16 cellular contexts compared by ENCODE assay signal in genomic region chr19:58129284-58129683, GRCh38. TPM values are rescaled to one million over a fixed set of nuclear protein-coding genes. Genes with fewer than 3 reads are reported as not detected.
A peak's percentile ranks its signal among the peaks of the same experiment; 100 is the strongest.
DNase-seq lines count a peak whose midpoint lies in the region; ATAC-seq and TF ChIP-seq lines count a peak whose summit lies in the region.
"Had no signal": no experiment of that assay in that cellular context is flagged by ENCODE, and none has a peak within 500 bp of the region (broad histone marks: within the 10 kb centered on the region; RNA-seq: fewer than 3 reads in every experiment).

No MANE protein-coding gene starts in this region.

- POLR2A ChIA-PET in CD8-positive, alpha-beta T cell (lab: Charles Lee): no interaction called here

- H3K27ac ChIP-seq in CD8-positive, alpha-beta T cell (ENCODE audit: low read depth, low read length): no peak overlapping the region
- H3K27ac ChIP-seq in coronary artery (no peak overlapping the region), mesendoderm (ENCODE audit: low read depth, low read length) (no peak overlapping the region), subcutaneous abdominal adipose tissue (ENCODE audit: low read depth, low read length) (no peak overlapping the region), mesenchymal stem cell (ENCODE audit: low read length, poor library complexity, severe bottlenecking) (no peak overlapping the region)

- no peak overlapping the region for H3K9ac ChIP-seq in mesendoderm (ENCODE audit: low read length)
- H3K9ac ChIP-seq in subcutaneous abdominal adipose tissue (ENCODE audit: low read length in 5 of 5): no peak overlapping the region
- no peak overlapping the region for H3K9ac ChIP-seq in mesenchymal stem cell (ENCODE audit: low read length)

- H3K4me1 ChIP-seq in CD8-positive, alpha-beta T cell (ENCODE audit: insufficient read depth, low read length): no peaks in the 10 kb centered on the region
- H3K4me1 ChIP-seq in mesendoderm (ENCODE audit: control insufficient read depth, low read depth, low read length) (no peaks in the 10 kb centered on the region), subcutaneous abdominal adipose tissue (ENCODE audit: control insufficient read depth in 5 of 5, insufficient read depth in 5 of 5, low read length in 5 of 5) (no peaks in the 10 kb centered on the region), mesenchymal stem cell (ENCODE audit: control insufficient read depth, insufficient read depth, low read depth, low read length) (no peaks in the 10 kb centered on the region)
- H3K4me1 ChIP-seq: BE2C, Caco-2 had no signal

- H2BK5ac ChIP-seq in mesendoderm (ENCODE audit: low read length): no peak overlapping the region
- no peak overlapping the region for H2BK5ac ChIP-seq in mesenchymal stem cell (ENCODE audit: low read depth, low read length, poor library complexity, severe bottlenecking)

- H3K23ac ChIP-seq in mesendoderm (ENCODE audit: low read length): no peak overlapping the region
- H3K23ac ChIP-seq in mesenchymal stem cell (ENCODE audit: low read length in 2 of 2): no peak overlapping the region

- H3K56ac ChIP-seq in mesendoderm (ENCODE audit: low read length): no peak overlapping the region

- DNase-seq in CD8-positive, alpha-beta T cell: no peak
- DNase-seq in coronary artery (ENCODE audit: low spot score) (no peak), mesendoderm (no peak), mesenchymal stem cell (no peak), NCI-H526 treated with DMSO at 0.1 percent for 48 hours (lab: John Stamatoyannopoulos, UW) (no peak)
- DNase-seq in stimulated activated effector memory CD8-positive, alpha-beta T cell treated with anti-CD3 and anti-CD28 coated beads, Interleukin-12 subunit alpha, Interleukin-12 subunit beta, amount 100 ng/mL, for 72 hours (ENCODE audit: low spot score in 2 of 2): no peak
- DNase-seq: BE2C, Caco-2, DMS53, MG63, NCI-H1105 treated with DMSO at 0.1 percent for 48 hours, NCI-H1930, NCI-H2171, NCI-H510A treated with DMSO at 0.1 percent for 48 hours, SHP77 treated with DMSO at 0.1 percent for 48 hours had no signal

- no peak overlapping the region for H3K14ac ChIP-seq in mesenchymal stem cell (ENCODE audit: low read length in 2 of 2)

- no peak for TF ChIP-seq CTCF in CD8-positive, alpha-beta T cell (IDR thresholded peaks at IDR 0.05)
- no peak for TF ChIP-seq CTCF in coronary artery (IDR thresholded peaks at IDR 0.05)

- H2BK15ac ChIP-seq in mesendoderm (replicated peaks; ENCODE audit: low read depth) (no peak overlapping the region), mesenchymal stem cell (ENCODE audit: low read depth, poor library complexity, severe bottlenecking) (no peak overlapping the region)

- H3K79me2 ChIP-seq in mesendoderm (ENCODE audit: control insufficient read depth, insufficient read depth, low read length): no peaks in the 10 kb centered on the region

- WGBS in mesendoderm (ENCODE audit: extremely low coverage, insufficient coverage, low lambda C conversion rate): no CpG with 5 or more reads among the region's 3 CpGs
- WGBS in mesenchymal stem cell: no CpG with 5 or more reads among the region's 3 CpGs

- peaks cover 39% of the 10 kb centered on the region for H3K36me3 ChIP-seq in CD8-positive, alpha-beta T cell (ENCODE audit: insufficient read depth, low read length)
- peaks cover 12% of the 10 kb centered on the region for H3K36me3 ChIP-seq in mesendoderm (ENCODE audit: control insufficient read depth, insufficient read depth, low read length)
- peaks cover 40 to 71% (median 61%) of the 10 kb centered on the region in 5 donors for H3K36me3 ChIP-seq in subcutaneous abdominal adipose tissue (ENCODE audit: control insufficient read depth in 5 of 5, insufficient read depth in 5 of 5, low read length in 5 of 5)
- peaks cover 62 to 83% of the 10 kb centered on the region in 2 experiments for H3K36me3 ChIP-seq in mesenchymal stem cell (ENCODE audit: control insufficient read depth in 1 of 2, insufficient read depth in 2 of 2, low read depth in 1 of 2, low read length in 2 of 2)

- no peak overlapping the region for H4K8ac ChIP-seq in mesendoderm (ENCODE audit: low read depth, low read length)
- no peak overlapping the region for H4K8ac ChIP-seq in mesenchymal stem cell (ENCODE audit: low read length)

- no peak overlapping the region for H2AK5ac ChIP-seq in mesendoderm (ENCODE audit: low read length)
- no peak overlapping the region for H2AK5ac ChIP-seq in mesenchymal stem cell (ENCODE audit: low read length, severe bottlenecking)

- CTCF ChIA-PET in CD8-positive, alpha-beta T cell (lab: Charles Lee): interaction anchor here (0.6 kb wide), 1 partner anchor 905 kb away, joined by 4 read pairs; no protein-coding TSS in a partner anchor

- peaks cover 89% of the 10 kb centered on the region for H3K36me3 Mint-ChIP-seq in CD8-positive, alpha-beta T cell
- peaks cover 60% of the 10 kb centered on the region for H3K36me3 Mint-ChIP-seq in stimulated activated effector memory CD8-positive, alpha-beta T cell treated with anti-CD3 and anti-CD28 coated beads, Interleukin-12 subunit alpha, Interleukin-12 subunit beta, amount 100 ng/mL, for 72 hours

- no peak for ATAC-seq in CD8-positive, alpha-beta T cell
- ATAC-seq in stimulated activated effector memory CD8-positive, alpha-beta T cell treated with anti-CD3 and anti-CD28 coated beads, Interleukin-12 subunit alpha, Interleukin-12 subunit beta, amount 100 ng/mL, for 72 hours: no peak

- no peak overlapping the region for H3K27ac Mint-ChIP-seq in CD8-positive, alpha-beta T cell
- no peak overlapping the region for H3K27ac Mint-ChIP-seq in stimulated activated effector memory CD8-positive, alpha-beta T cell treated with anti-CD3 and anti-CD28 coated beads, Interleukin-12 subunit alpha, Interleukin-12 subunit beta, amount 100 ng/mL, for 72 hours

- no peak overlapping the region for H4K91ac ChIP-seq in mesenchymal stem cell (ENCODE audit: low read length)

- H3K9me3 ChIP-seq in CD8-positive, alpha-beta T cell (ENCODE audit: low read length): peaks cover 73% of the 10 kb centered on the region
- H3K9me3 ChIP-seq in subcutaneous abdominal adipose tissue (ENCODE audit: control insufficient read depth in 5 of 5, low read length in 5 of 5): peaks cover 77 to 99% (median 96%) of the 10 kb centered on the region in 5 donors
- H3K9me3 ChIP-seq in mesenchymal stem cell (ENCODE audit: control insufficient read depth, low read length): peaks cover 96% of the 10 kb centered on the region

- no peaks in the 10 kb centered on the region for H3K27me3 Mint-ChIP-seq in CD8-positive, alpha-beta T cell (ENCODE audit: low read depth)

- no peak overlapping the region for H2BK12ac ChIP-seq in mesenchymal stem cell (ENCODE audit: low read length in 2 of 2)

- H3K27me3 ChIP-seq in CD8-positive, alpha-beta T cell (ENCODE audit: insufficient read depth, low read length): no peaks in the 10 kb centered on the region
- no peaks in the 10 kb centered on the region for H3K27me3 ChIP-seq in mesendoderm (ENCODE audit: insufficient read depth, low read length, poor library complexity)
- H3K27me3 ChIP-seq in subcutaneous abdominal adipose tissue (ENCODE audit: control insufficient read depth in 5 of 5, insufficient read depth in 4 of 5, low read length in 5 of 5): no peaks in the 10 kb centered on the region
- H3K27me3 ChIP-seq in mesenchymal stem cell (ENCODE audit: control insufficient read depth in 1 of 2, insufficient read depth in 1 of 2, low read length in 2 of 2): no peaks in the 10 kb centered on the region
- H3K27me3 ChIP-seq: BE2C, MG63 had no signal

- H3K4me2 ChIP-seq in mesendoderm (ENCODE audit: low read length) (no peak overlapping the region), mesenchymal stem cell (ENCODE audit: low read length, poor library complexity, severe bottlenecking) (no peak overlapping the region)

- H2AFZ ChIP-seq in mesenchymal stem cell (ENCODE audit: low read depth, low read length): no peak overlapping the region

- H3K4me3 ChIP-seq in CD8-positive, alpha-beta T cell (ENCODE audit: low read depth, low read length): peak overlapping the region; percentile 16
- peak overlapping the region; percentile 51 for H3K4me3 ChIP-seq in coronary artery
- H3K4me3 ChIP-seq in mesendoderm (ENCODE audit: low read length): peak overlapping the region; percentile 0
- peak overlapping the region; percentile 48 to 72 (median 59) for H3K4me3 ChIP-seq in subcutaneous abdominal adipose tissue (ENCODE audit: low read depth in 1 of 5, low read length in 5 of 5)
- H3K4me3 ChIP-seq in mesenchymal stem cell (ENCODE audit: insufficient read depth in 1 of 2, low read depth in 1 of 2, low read length in 2 of 2): peak overlapping the region in 1 of 2 experiments; percentile 71
- H3K4me3 ChIP-seq: MG63 had no signal

- H3K4me3 Mint-ChIP-seq in CD8-positive, alpha-beta T cell: no peak overlapping the region
- no peak overlapping the region for H3K4me3 Mint-ChIP-seq in stimulated activated effector memory CD8-positive, alpha-beta T cell treated with anti-CD3 and anti-CD28 coated beads, Interleukin-12 subunit alpha, Interleukin-12 subunit beta, amount 100 ng/mL, for 72 hours

- no peaks in the 10 kb centered on the region for H3K79me1 ChIP-seq in mesendoderm (ENCODE audit: low read length)
- H3K79me1 ChIP-seq in mesenchymal stem cell (replicated peaks; ENCODE audit: low read length, poor library complexity, severe bottlenecking): peaks cover 8% of the 10 kb centered on the region

- H2BK120ac ChIP-seq in mesendoderm (ENCODE audit: low read depth, low read length): no peak overlapping the region
- no peak overlapping the region for H2BK120ac ChIP-seq in mesenchymal stem cell (ENCODE audit: low read depth, low read length)

- H3K9me3 Mint-ChIP-seq in CD8-positive, alpha-beta T cell: peaks cover 47% of the 10 kb centered on the region
- peaks cover 41% of the 10 kb centered on the region for H3K9me3 Mint-ChIP-seq in stimulated activated effector memory CD8-positive, alpha-beta T cell treated with anti-CD3 and anti-CD28 coated beads, Interleukin-12 subunit alpha, Interleukin-12 subunit beta, amount 100 ng/mL, for 72 hours

- H3K18ac ChIP-seq in mesendoderm (ENCODE audit: low read length) (no peak overlapping the region), mesenchymal stem cell (ENCODE audit: low read depth in 1 of 2, low read length in 2 of 2) (no peak overlapping the region)

- no peak overlapping the region for H4K5ac ChIP-seq in mesendoderm (ENCODE audit: low read length)

- H3K4me1 Mint-ChIP-seq in CD8-positive, alpha-beta T cell (ENCODE audit: low read depth): no peaks in the 10 kb centered on the region
- no peaks in the 10 kb centered on the region for H3K4me1 Mint-ChIP-seq in stimulated activated effector memory CD8-positive, alpha-beta T cell treated with anti-CD3 and anti-CD28 coated beads, Interleukin-12 subunit alpha, Interleukin-12 subunit beta, amount 100 ng/mL, for 72 hours

- intact Hi-C loops in CD8-positive, alpha-beta T cell (cut with DNase I, micrococcal nuclease): loop anchor here in 1 of 2 experiments (10.0 kb wide), 1 partner anchor 66 kb away; no protein-coding TSS in a partner anchor

- H3K4ac ChIP-seq in mesendoderm (ENCODE audit: low read depth, low read length): no peak overlapping the region
- no peak overlapping the region for H3K4ac ChIP-seq in mesenchymal stem cell (ENCODE audit: low read depth in 1 of 2, low read length in 2 of 2)

RNA-seq across cellular contexts. Expression of gene ZNF329, which starts 21.3 kb away (rescaled TPM):
- 10 to 100 TPM; 18.9 to 20.2 TPM for total RNA-seq in CD8-positive, alpha-beta T cell
- polyA plus RNA-seq in mesendoderm (2013, experiment 1 of 2): 6.1 TPM
- polyA plus RNA-seq in mesendoderm (2013, experiment 2 of 2): 6.0 TPM
- 5.3 TPM for polyA plus RNA-seq in mesenchymal stem cell (2013, experiment 1 of 2)
- 5.4 TPM for polyA plus RNA-seq in mesenchymal stem cell (2013, experiment 2 of 2)

RNA-seq across cellular contexts. Expression of gene ZSCAN18, which starts 31.3 kb away (rescaled TPM):
- 10 to 100 TPM; 57.6 to 61.0 TPM for total RNA-seq in CD8-positive, alpha-beta T cell
- polyA plus RNA-seq in mesendoderm (2013, experiment 1 of 2): 16.2 TPM
- 17.3 TPM for polyA plus RNA-seq in mesendoderm (2013, experiment 2 of 2)
- 23.0 TPM for polyA plus RNA-seq in mesenchymal stem cell (2013, experiment 1 of 2)
- 23.2 TPM for polyA plus RNA-seq in mesenchymal stem cell (2013, experiment 2 of 2)
- total RNA-seq: Caco-2 had no signal

RNA-seq across cellular contexts. Expression of gene ZNF274, which starts 53.6 kb away (rescaled TPM):
- 10 to 100 TPM; 52.7 to 58.9 TPM for total RNA-seq in CD8-positive, alpha-beta T cell
- 15.9 TPM for polyA plus RNA-seq in mesendoderm (2013, experiment 1 of 2)
- polyA plus RNA-seq in mesendoderm (2013, experiment 2 of 2): 15.1 TPM
- 11.4 TPM for polyA plus RNA-seq in mesenchymal stem cell (2013, experiment 1 of 2)
- polyA plus RNA-seq in mesenchymal stem cell (2013, experiment 2 of 2): 12.3 TPM
